ENCODE assay signal across 16 cellular contexts in the genomic region with DNA sequence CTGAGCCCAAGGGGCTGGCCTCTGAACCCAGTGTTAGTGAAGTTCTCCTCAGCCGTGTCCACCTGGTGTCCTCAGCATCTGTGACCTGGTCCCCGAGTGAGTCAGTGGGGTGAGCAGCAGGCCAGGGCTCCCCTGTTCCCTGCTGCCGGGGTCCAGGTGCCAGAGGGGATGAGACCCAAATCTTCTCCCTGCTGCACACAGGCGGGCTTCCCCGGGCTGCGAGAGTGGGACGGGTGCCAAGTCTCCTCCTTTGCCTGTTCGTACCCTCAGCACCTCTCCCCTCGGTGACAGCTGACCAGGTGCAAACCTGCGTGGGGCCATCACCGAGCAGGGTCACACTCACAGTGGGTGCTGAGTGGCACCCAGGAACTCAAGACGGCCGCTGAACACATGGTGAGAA.
DNase-seq lines count a peak whose midpoint lies in the region; ATAC-seq, FAIRE-seq and TF ChIP-seq lines count a peak whose summit lies in the region.
"Had no signal": no experiment of that assay in that cellular context is flagged by ENCODE, and none has a peak within 500 bp of the region (broad histone marks: within the 10 kb centered on the region; RNA-seq: fewer than 3 reads in every experiment).

No MANE protein-coding gene starts in this region.

- no peak overlapping the region for H2BK5ac ChIP-seq in mesendoderm (ENCODE audit: low read length)

- no peak overlapping the region for H2BK15ac ChIP-seq in mesendoderm (replicated peaks; ENCODE audit: low read depth)

- no peak overlapping the region for H4K5ac ChIP-seq in mesendoderm (ENCODE audit: low read length)

- H2AK5ac ChIP-seq in mesendoderm (ENCODE audit: low read length), result no peak overlapping the region

- H3K4me2 ChIP-seq in mesendoderm (ENCODE audit: low read length), result no peak overlapping the region
- H3K4me2 ChIP-seq: BLaER1 had no signal

- no peak overlapping the region for H3K23ac ChIP-seq in mesendoderm (ENCODE audit: low read length)

- FAIRE-seq in kidney (lab: Jason Lieb, UNC), result no peak
- FAIRE-seq: D721Med, G401.6, GM12892, H1 had no signal

- no peaks in the 10 kb centered on the region for H3K79me1 ChIP-seq in mesendoderm (ENCODE audit: low read length)

- no peaks in the 10 kb centered on the region for H3K79me2 ChIP-seq in mesendoderm (ENCODE audit: control insufficient read depth, insufficient read depth, low read length)

- no peak overlapping the region for H3K56ac ChIP-seq in mesendoderm (ENCODE audit: low read length)

- H3K27ac ChIP-seq in heart right ventricle, result no peak overlapping the region
- H3K27ac ChIP-seq in kidney (ENCODE audit: low read depth in 2 of 2, low read length in 2 of 2), result no peak overlapping the region
- peak overlapping the region; percentile 41 to 43 for H3K27ac ChIP-seq in testis
- no peak overlapping the region for H3K27ac ChIP-seq in mesendoderm (ENCODE audit: low read depth, low read length)
- H3K27ac ChIP-seq: BLaER1, GM23248 had no signal

- H3K4me1 ChIP-seq in heart right ventricle, result no peaks in the 10 kb centered on the region
- no peaks in the 10 kb centered on the region for H3K4me1 ChIP-seq in kidney (ENCODE audit: control insufficient read depth in 1 of 2, insufficient read depth in 1 of 2, low read depth in 1 of 2, low read length in 2 of 2)
- peaks cover 41% of the 10 kb centered on the region for H3K4me1 ChIP-seq in testis
- no peaks in the 10 kb centered on the region for H3K4me1 ChIP-seq in mesendoderm (ENCODE audit: control insufficient read depth, low read depth, low read length)
- H3K4me1 ChIP-seq: BLaER1 had no signal

- H4K8ac ChIP-seq in mesendoderm (ENCODE audit: low read depth, low read length), result no peak overlapping the region

- TF ChIP-seq POLR2A in testis (IDR thresholded peaks at IDR 0.05), result no peak

- 84 to 86% methylated on average over 13 of the region's 13 CpGs for WGBS in heart right ventricle, 2 donors
- WGBS in testis, 2 donors, result 58% methylated on average over 13 of the region's 13 CpGs; no CpG with 5 or more reads in 1 of the 2 donors
- no CpG with 5 or more reads among the region's 13 CpGs for WGBS in mesendoderm (ENCODE audit: extremely low coverage, insufficient coverage, low lambda C conversion rate)

- DNase-seq in Right ventricle myocardium superior, result peak; percentile 24
- no peak for DNase-seq in heart right ventricle
- DNase-seq in kidney, result peak; percentile 70
- DNase-seq in testis, result no peak
- no peak for DNase-seq in A172 (ENCODE audit: low spot score)
- DNase-seq in mesendoderm, result no peak
- no peak for DNase-seq in DMS 273 (lab: John Stamatoyannopoulos, UW; ENCODE audit: unreplicated experiment)
- DNase-seq: 8988T, GM23248, H9 had no signal

- H3K18ac ChIP-seq in mesendoderm (ENCODE audit: low read length), result no peak overlapping the region

- H3K9ac ChIP-seq in kidney (ENCODE audit: low read length in 2 of 2), result no peak overlapping the region
- H3K9ac ChIP-seq in mesendoderm (ENCODE audit: low read length), result no peak overlapping the region
- H3K9ac ChIP-seq: BLaER1, GM23248 had no signal

- ATAC-seq in Right ventricle myocardium superior (ENCODE audit: poor library complexity) (no peak), heart right ventricle (no peak)
- ATAC-seq: HCT116 had no signal

- H3K4ac ChIP-seq in mesendoderm (ENCODE audit: low read depth, low read length), result no peak overlapping the region

- no peaks in the 10 kb centered on the region for H3K36me3 ChIP-seq in heart right ventricle
- no peaks in the 10 kb centered on the region for H3K36me3 ChIP-seq in kidney (ENCODE audit: control insufficient read depth in 1 of 2, insufficient read depth in 2 of 2, low read length in 2 of 2)
- no peaks in the 10 kb centered on the region for H3K36me3 ChIP-seq in testis (ENCODE audit: low read depth, missing control alignments)
- no peaks in the 10 kb centered on the region for H3K36me3 ChIP-seq in mesendoderm (ENCODE audit: control insufficient read depth, insufficient read depth, low read length)
- H3K36me3 ChIP-seq: BLaER1 had no signal

- no peaks in the 10 kb centered on the region for H3K9me3 ChIP-seq in heart right ventricle
- H3K9me3 ChIP-seq in kidney (ENCODE audit: control insufficient read depth in 1 of 2, low read length in 2 of 2), result no peaks in the 10 kb centered on the region
- no peaks in the 10 kb centered on the region for H3K9me3 ChIP-seq in testis
- H3K9me3 ChIP-seq: BLaER1 had no signal

- H2BK120ac ChIP-seq in mesendoderm (ENCODE audit: low read depth, low read length), result no peak overlapping the region

- no peak overlapping the region for H3K4me3 ChIP-seq in heart right ventricle
- no peak overlapping the region for H3K4me3 ChIP-seq in kidney (ENCODE audit: low read length in 2 of 2)
- H3K4me3 ChIP-seq in testis, result no peak overlapping the region
- H3K4me3 ChIP-seq in mesendoderm (ENCODE audit: low read length), result no peak overlapping the region
- H3K4me3 ChIP-seq: BLaER1, GM23248 had no signal

- TF ChIP-seq CTCF in heart right ventricle (IDR thresholded peaks at IDR 0.05), result no peak
- no peak for TF ChIP-seq CTCF in kidney (IDR thresholded peaks at IDR 0.05; ENCODE audit: borderline replicate concordance, extremely low read depth, insufficient read depth)
- no peak for TF ChIP-seq CTCF in testis (IDR thresholded peaks at IDR 0.05)

- H3K27me3 ChIP-seq in heart right ventricle, result peaks cover 0 to 58% (median 39%) of the 10 kb centered on the region in 7 donors
- no peaks in the 10 kb centered on the region for H3K27me3 ChIP-seq in testis
- H3K27me3 ChIP-seq in mesendoderm (ENCODE audit: insufficient read depth, low read length, poor library complexity), result no peaks in the 10 kb centered on the region
- H3K27me3 ChIP-seq: BLaER1 had no signal

- intact Hi-C loops in Right ventricle myocardium superior (cut with DNase I) (no loop called here), heart right ventricle (cut with DNase I) (no loop called here), kidney (cut with DNase I) (no loop called here), testis (cut with DNase I; ENCODE audit: low total_unique reads) (no loop called here)

Comparison
In these comparisons a context has a peak if more than half of its experiments do, and no peak if none do; other contexts are left out.
1. DNase-seq: peak in Right ventricle myocardium superior (single experiment) and kidney (single experiment); none in heart right ventricle (0 of 2), testis (single experiment), A172 (single experiment), mesendoderm (single experiment) and DMS 273 (single experiment).
2. H3K27ac ChIP-seq: peak in testis (2 of 2); none in heart right ventricle (0 of 10), kidney (0 of 2) and mesendoderm (single experiment).